10 cellular contexts compared by ENCODE assay signal in genomic region chrX:102546818-102547493, GRCh38. TPM values are rescaled to one million over a fixed set of nuclear protein-coding genes. Genes with fewer than 3 reads are reported as not detected.
DNase-seq lines count a peak whose midpoint lies in the region; ATAC-seq lines count a peak whose summit lies in the region.
"Had no signal": no experiment of that assay in that cellular context is flagged by ENCODE, and none has a peak within 500 bp of the region (broad histone marks: within the 10 kb centered on the region; RNA-seq: fewer than 3 reads in every experiment).

No MANE protein-coding gene starts in this region.

- no peaks in the 10 kb centered on the region for H3K9me3 ChIP-seq in SJCRH30 (replicated peaks)

- peaks cover 4 to 6% of the 10 kb centered on the region in 2 donors for H3K4me1 Mint-ChIP-seq in effector memory CD8-positive, alpha-beta T cell (ENCODE audit: low read depth in 2 of 2)
- no peaks in the 10 kb centered on the region for H3K4me1 Mint-ChIP-seq in stimulated activated memory B cell treated with anti-CD40 and anti-IgM and Interleukin-4, amounts not matched to agents 10 μg/mL and 1 μg/mL and 100 μg/mL, for 72 hours

- peak overlapping the region; percentile 82 to 84 for H3K4me3 Mint-ChIP-seq in effector memory CD8-positive, alpha-beta T cell
- H3K4me3 Mint-ChIP-seq in stimulated activated memory B cell treated with anti-CD40 and anti-IgM and Interleukin-4, amounts not matched to agents 10 μg/mL and 1 μg/mL and 100 μg/mL, for 72 hours = peak overlapping the region; percentile 60

- H3K36me3 ChIP-seq in SJCRH30 = no peaks in the 10 kb centered on the region

- peak; percentile 11 to 58 for DNase-seq in NCI-H524 (lab: John Stamatoyannopoulos, UW)
- no peak for DNase-seq in NCI-H524 treated with DMSO at 0.1 percent for 48 hours (lab: John Stamatoyannopoulos, UW)
- DNase-seq in NCI-H345 (lab: John Stamatoyannopoulos, UW) = peak; percentile 44
- no peak for DNase-seq in effector memory CD8-positive, alpha-beta T cell
- no peak for DNase-seq in SKM-1 treated with dmso at 0.1 percent for 144 hours (lab: John Stamatoyannopoulos, UW; ENCODE audit: unreplicated experiment)
- no peak for DNase-seq in SJCRH30
- DNase-seq: ACHN, NCI-H2029 treated with DMSO at 0.1 percent for 48 hours had no signal

- H3K4me1 ChIP-seq in SJCRH30 = no peaks in the 10 kb centered on the region

- peak; percentile 42 for ATAC-seq in effector memory CD8-positive, alpha-beta T cell (replicated peaks)
- no peak for ATAC-seq in stimulated activated memory B cell treated with anti-CD40 and anti-IgM and Interleukin-4, amounts not matched to agents 10 μg/mL and 1 μg/mL and 100 μg/mL, for 72 hours
- ATAC-seq in GM18873 (IDR thresholded peaks at IDR 0.05; ENCODE audit: low FRiP score, unreplicated experiment) = no peak

- H3K9me3 Mint-ChIP-seq in effector memory CD8-positive, alpha-beta T cell = no peaks in the 10 kb centered on the region
- no peaks in the 10 kb centered on the region for H3K9me3 Mint-ChIP-seq in stimulated activated memory B cell treated with anti-CD40 and anti-IgM and Interleukin-4, amounts not matched to agents 10 μg/mL and 1 μg/mL and 100 μg/mL, for 72 hours

- H3K36me3 Mint-ChIP-seq in effector memory CD8-positive, alpha-beta T cell (ENCODE audit: insufficient read depth) = no peaks in the 10 kb centered on the region
- no peaks in the 10 kb centered on the region for H3K36me3 Mint-ChIP-seq in stimulated activated memory B cell treated with anti-CD40 and anti-IgM and Interleukin-4, amounts not matched to agents 10 μg/mL and 1 μg/mL and 100 μg/mL, for 72 hours

- H3K27ac Mint-ChIP-seq in effector memory CD8-positive, alpha-beta T cell = peak overlapping the region; percentile 20 to 83
- peak overlapping the region; percentile 13 for H3K27ac Mint-ChIP-seq in stimulated activated memory B cell treated with anti-CD40 and anti-IgM and Interleukin-4, amounts not matched to agents 10 μg/mL and 1 μg/mL and 100 μg/mL, for 72 hours

- no peak overlapping the region for H3K27ac ChIP-seq in SJCRH30

- no peak overlapping the region for H3K4me3 ChIP-seq in SJCRH30

- peaks cover 7 to 23% of the 10 kb centered on the region in 2 donors for H3K27me3 Mint-ChIP-seq in effector memory CD8-positive, alpha-beta T cell
- peaks cover 16% of the 10 kb centered on the region for H3K27me3 Mint-ChIP-seq in stimulated activated memory B cell treated with anti-CD40 and anti-IgM and Interleukin-4, amounts not matched to agents 10 μg/mL and 1 μg/mL and 100 μg/mL, for 72 hours

- H3K27me3 ChIP-seq in SJCRH30 = no peaks in the 10 kb centered on the region

RNA-seq across cellular contexts. Expression of gene TMSB15A, which starts 30.4 kb away (rescaled TPM):
- 307 and 367 TPM in 2 replicates for total RNA-seq in SJCRH30 (2014; rRNA removed; shearing (Covaris generic))

RNA-seq across cellular contexts. Expression of gene ARMCX5, which starts 52.4 kb away (rescaled TPM):
- total RNA-seq in SJCRH30 (2014; rRNA removed; shearing (Covaris generic)) = 59.4 and 60.6 TPM in 2 replicates

Comparison
In these comparisons a context has a peak if more than half of its experiments do, and no peak if none do; other contexts are left out.
1. DNase-seq: peak in NCI-H524 (2 of 2) and NCI-H345 (single experiment); none in NCI-H524 treated with DMSO at 0.1 percent for 48 hours (single experiment), effector memory CD8-positive, alpha-beta T cell (0 of 3), SKM-1 treated with dmso at 0.1 percent for 144 hours (single experiment) and SJCRH30 (0 of 2).